Comparison of ENCODE assay signal across 1 cellular context in the genomic region with DNA sequence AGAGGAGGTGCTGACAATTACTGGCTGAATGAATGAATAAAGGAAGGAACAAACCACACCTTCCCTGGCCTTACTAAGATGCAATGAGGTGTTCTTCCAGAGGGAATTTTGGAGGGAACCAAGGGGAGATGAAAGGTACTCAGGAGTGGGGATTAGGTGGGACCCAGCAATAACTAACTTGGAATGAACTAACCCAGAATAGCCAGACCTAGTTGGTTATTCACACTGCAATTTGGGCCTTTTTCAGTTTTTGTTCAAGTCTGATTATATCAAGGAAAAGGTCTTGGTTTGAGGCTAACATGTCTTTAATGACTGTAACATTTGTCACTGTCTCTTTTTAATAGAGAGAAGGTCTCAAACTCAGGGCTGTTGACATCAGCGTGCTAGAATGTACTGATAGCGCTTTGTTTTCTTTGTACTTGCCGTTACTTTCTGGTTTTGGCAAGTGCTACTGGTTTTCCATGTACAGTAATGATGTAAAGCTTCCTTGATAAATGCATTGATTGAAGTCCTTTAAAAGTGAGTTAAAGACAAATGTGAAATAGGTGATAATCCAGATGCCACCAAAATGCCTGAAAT.
TF ChIP-seq lines count a peak whose summit lies in the region.

No MANE protein-coding gene starts in this region.

TF ChIP-seq in K562, 482 proteins besides CTCF, POLR2A, EP300 and RAD21 (continued from another document):
- TF ChIP-seq ZBTB49 (CRISPR knock-in tag; IDR thresholded peaks at IDR 0.05; ENCODE audit: borderline replicate concordance) (no peak), SIX5 (IDR thresholded peaks at IDR 0.05; ENCODE audit: borderline replicate concordance in 1 of 2, insufficient read depth in 1 of 2, low read depth in 1 of 2, low read length in 2 of 2) (no peak), MEIS2 (IDR thresholded peaks at IDR 0.05; ENCODE audit: partially characterized antibody) (peak; percentile 71), KDM1A (IDR thresholded peaks at IDR 0.05) (peak in 1 of 2 experiments; percentile 0; a peak in 1 of 4 replicates), EP400 (IDR thresholded peaks at IDR 0.05) (no peak), TCF3 (CRISPR knock-in tag; IDR thresholded peaks at IDR 0.05) (no peak), SAFB (IDR thresholded peaks at IDR 0.05; ENCODE audit: borderline replicate concordance, low read depth, low read length) (no peak), ZEB2 (IDR thresholded peaks at IDR 0.05) (no peak), ZNF217 (CRISPR knock-in tag; IDR thresholded peaks at IDR 0.05) (no peak), HNRNPUL1 (IDR thresholded peaks at IDR 0.05; ENCODE audit: low read length) (no peak), PHB2 (IDR thresholded peaks at IDR 0.05; ENCODE audit: low read depth) (no peak), EHMT2 (IDR thresholded peaks at IDR 0.05) (no peak), CBX5 (IDR thresholded peaks at IDR 0.05; ENCODE audit: borderline replicate concordance, low read depth) (no peak), ZNF23 (CRISPR knock-in tag; IDR thresholded peaks at IDR 0.05) (no peak), BRCA1 (IDR thresholded peaks at IDR 0.05) (no peak), BRCA1 (CRISPR knock-in tag; IDR thresholded peaks at IDR 0.05) (no peak), CBFA2T3 (IDR thresholded peaks at IDR 0.05) (no peak), ZNF668 (CRISPR knock-in tag; IDR thresholded peaks at IDR 0.05) (no peak), ZFP36 (IDR thresholded peaks at IDR 0.05; ENCODE audit: low read depth, low read length, partially characterized antibody) (no peak), ZNF41 (CRISPR knock-in tag; conservative IDR thresholded peaks at IDR 0.05) (no peak), ZNF561 (CRISPR knock-in tag; conservative IDR thresholded peaks at IDR 0.05) (no peak), HMBOX1 (IDR thresholded peaks at IDR 0.05) (0 out of 2 replicates have a peak, but pooled peaks have one; percentile 14), POLR2AphosphoS2 (IDR thresholded peaks at IDR 0.05; ENCODE audit: low read length) (no peak), ZNF77 (CRISPR knock-in tag; IDR thresholded peaks at IDR 0.05) (no peak), ZNF707 (CRISPR knock-in tag; conservative IDR thresholded peaks at IDR 0.05) (no peak)
- TF ChIP-seq, protein P1, sequence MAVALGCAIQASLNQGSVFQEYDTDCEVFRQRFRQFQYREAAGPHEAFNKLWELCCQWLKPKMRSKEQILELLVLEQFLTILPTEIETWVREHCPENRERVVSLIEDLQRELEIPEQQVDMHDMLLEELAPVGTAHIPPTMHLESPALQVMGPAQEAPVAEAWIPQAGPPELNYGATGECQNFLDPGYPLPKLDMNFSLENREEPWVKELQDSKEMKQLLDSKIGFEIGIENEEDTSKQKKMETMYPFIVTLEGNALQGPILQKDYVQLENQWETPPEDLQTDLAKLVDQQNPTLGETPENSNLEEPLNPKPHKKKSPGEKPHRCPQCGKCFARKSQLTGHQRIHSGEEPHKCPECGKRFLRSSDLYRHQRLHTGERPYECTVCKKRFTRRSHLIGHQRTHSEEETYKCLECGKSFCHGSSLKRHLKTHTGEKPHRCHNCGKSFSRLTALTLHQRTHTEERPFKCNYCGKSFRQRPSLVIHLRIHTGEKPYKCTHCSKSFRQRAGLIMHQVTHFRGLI (CRISPR knock-in tag; IDR thresholded peaks at IDR 0.05), result no peak
- TF ChIP-seq, protein P2, sequence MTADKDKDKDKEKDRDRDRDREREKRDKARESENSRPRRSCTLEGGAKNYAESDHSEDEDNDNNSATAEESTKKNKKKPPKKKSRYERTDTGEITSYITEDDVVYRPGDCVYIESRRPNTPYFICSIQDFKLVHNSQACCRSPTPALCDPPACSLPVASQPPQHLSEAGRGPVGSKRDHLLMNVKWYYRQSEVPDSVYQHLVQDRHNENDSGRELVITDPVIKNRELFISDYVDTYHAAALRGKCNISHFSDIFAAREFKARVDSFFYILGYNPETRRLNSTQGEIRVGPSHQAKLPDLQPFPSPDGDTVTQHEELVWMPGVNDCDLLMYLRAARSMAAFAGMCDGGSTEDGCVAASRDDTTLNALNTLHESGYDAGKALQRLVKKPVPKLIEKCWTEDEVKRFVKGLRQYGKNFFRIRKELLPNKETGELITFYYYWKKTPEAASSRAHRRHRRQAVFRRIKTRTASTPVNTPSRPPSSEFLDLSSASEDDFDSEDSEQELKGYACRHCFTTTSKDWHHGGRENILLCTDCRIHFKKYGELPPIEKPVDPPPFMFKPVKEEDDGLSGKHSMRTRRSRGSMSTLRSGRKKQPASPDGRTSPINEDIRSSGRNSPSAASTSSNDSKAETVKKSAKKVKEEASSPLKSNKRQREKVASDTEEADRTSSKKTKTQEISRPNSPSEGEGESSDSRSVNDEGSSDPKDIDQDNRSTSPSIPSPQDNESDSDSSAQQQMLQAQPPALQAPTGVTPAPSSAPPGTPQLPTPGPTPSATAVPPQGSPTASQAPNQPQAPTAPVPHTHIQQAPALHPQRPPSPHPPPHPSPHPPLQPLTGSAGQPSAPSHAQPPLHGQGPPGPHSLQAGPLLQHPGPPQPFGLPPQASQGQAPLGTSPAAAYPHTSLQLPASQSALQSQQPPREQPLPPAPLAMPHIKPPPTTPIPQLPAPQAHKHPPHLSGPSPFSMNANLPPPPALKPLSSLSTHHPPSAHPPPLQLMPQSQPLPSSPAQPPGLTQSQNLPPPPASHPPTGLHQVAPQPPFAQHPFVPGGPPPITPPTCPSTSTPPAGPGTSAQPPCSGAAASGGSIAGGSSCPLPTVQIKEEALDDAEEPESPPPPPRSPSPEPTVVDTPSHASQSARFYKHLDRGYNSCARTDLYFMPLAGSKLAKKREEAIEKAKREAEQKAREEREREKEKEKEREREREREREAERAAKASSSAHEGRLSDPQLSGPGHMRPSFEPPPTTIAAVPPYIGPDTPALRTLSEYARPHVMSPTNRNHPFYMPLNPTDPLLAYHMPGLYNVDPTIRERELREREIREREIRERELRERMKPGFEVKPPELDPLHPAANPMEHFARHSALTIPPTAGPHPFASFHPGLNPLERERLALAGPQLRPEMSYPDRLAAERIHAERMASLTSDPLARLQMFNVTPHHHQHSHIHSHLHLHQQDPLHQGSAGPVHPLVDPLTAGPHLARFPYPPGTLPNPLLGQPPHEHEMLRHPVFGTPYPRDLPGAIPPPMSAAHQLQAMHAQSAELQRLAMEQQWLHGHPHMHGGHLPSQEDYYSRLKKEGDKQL (CRISPR knock-in tag; IDR thresholded peaks at IDR 0.05; ENCODE audit: borderline replicate concordance), result no peak
- TF ChIP-seq, protein P3, sequence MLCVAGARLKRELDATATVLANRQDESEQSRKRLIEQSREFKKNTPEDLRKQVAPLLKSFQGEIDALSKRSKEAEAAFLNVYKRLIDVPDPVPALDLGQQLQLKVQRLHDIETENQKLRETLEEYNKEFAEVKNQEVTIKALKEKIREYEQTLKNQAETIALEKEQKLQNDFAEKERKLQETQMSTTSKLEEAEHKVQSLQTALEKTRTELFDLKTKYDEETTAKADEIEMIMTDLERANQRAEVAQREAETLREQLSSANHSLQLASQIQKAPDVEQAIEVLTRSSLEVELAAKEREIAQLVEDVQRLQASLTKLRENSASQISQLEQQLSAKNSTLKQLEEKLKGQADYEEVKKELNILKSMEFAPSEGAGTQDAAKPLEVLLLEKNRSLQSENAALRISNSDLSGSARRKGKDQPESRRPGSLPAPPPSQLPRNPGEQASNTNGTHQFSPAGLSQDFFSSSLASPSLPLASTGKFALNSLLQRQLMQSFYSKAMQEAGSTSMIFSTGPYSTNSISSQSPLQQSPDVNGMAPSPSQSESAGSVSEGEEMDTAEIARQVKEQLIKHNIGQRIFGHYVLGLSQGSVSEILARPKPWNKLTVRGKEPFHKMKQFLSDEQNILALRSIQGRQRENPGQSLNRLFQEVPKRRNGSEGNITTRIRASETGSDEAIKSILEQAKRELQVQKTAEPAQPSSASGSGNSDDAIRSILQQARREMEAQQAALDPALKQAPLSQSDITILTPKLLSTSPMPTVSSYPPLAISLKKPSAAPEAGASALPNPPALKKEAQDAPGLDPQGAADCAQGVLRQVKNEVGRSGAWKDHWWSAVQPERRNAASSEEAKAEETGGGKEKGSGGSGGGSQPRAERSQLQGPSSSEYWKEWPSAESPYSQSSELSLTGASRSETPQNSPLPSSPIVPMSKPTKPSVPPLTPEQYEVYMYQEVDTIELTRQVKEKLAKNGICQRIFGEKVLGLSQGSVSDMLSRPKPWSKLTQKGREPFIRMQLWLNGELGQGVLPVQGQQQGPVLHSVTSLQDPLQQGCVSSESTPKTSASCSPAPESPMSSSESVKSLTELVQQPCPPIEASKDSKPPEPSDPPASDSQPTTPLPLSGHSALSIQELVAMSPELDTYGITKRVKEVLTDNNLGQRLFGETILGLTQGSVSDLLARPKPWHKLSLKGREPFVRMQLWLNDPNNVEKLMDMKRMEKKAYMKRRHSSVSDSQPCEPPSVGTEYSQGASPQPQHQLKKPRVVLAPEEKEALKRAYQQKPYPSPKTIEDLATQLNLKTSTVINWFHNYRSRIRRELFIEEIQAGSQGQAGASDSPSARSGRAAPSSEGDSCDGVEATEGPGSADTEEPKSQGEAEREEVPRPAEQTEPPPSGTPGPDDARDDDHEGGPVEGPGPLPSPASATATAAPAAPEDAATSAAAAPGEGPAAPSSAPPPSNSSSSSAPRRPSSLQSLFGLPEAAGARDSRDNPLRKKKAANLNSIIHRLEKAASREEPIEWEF (CRISPR knock-in tag; IDR thresholded peaks at IDR 0.05), result no peak
- TF ChIP-seq, protein P4, sequence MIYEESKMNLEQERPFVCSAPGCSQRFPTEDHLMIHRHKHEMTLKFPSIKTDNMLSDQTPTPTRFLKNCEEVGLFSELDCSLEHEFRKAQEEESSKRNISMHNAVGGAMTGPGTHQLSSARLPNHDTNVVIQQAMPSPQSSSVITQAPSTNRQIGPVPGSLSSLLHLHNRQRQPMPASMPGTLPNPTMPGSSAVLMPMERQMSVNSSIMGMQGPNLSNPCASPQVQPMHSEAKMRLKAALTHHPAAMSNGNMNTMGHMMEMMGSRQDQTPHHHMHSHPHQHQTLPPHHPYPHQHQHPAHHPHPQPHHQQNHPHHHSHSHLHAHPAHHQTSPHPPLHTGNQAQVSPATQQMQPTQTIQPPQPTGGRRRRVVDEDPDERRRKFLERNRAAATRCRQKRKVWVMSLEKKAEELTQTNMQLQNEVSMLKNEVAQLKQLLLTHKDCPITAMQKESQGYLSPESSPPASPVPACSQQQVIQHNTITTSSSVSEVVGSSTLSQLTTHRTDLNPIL (CRISPR knock-in tag; IDR thresholded peaks at IDR 0.05), result no peak
TF ChIP-seq in K562: peak in this region for 4.
